Comparison of ENCODE assay signal across 2 cellular contexts in genomic region chr4:140227286-140227685, GRCh38.
TF ChIP-seq lines count a peak whose summit lies in the region.

No MANE protein-coding gene starts in this region.

TF ChIP-seq in A549, 52 proteins besides CTCF, POLR2A, EP300 and RAD21 (continued from another document):
- TF ChIP-seq EHF (CRISPR knock-in tag; IDR thresholded peaks at IDR 0.05) (no peak), EHMT2 (IDR thresholded peaks at IDR 0.05; ENCODE audit: low read depth) (no peak)

TF ChIP-seq in GM23338, 12 proteins besides CTCF, POLR2A, EP300 and RAD21 (continued from another document):
- no peak for TF ChIP-seq ZNF462 (CRISPR knock-in tag; IDR thresholded peaks at IDR 0.05)
- no peak for TF ChIP-seq JUNB (IDR thresholded peaks at IDR 0.05; ENCODE audit: unreplicated experiment)
- no peak for TF ChIP-seq NANOG (IDR thresholded peaks at IDR 0.05; ENCODE audit: borderline replicate concordance)
- no peak for TF ChIP-seq REST (IDR thresholded peaks at IDR 0.05; ENCODE audit: unreplicated experiment)
- TF ChIP-seq EZH2 (IDR thresholded peaks at IDR 0.05; ENCODE audit: low read depth, unreplicated experiment) = no peak
